Comparison of ENCODE assay signal across 8 cellular contexts in genomic region chr17:29322363-29322762, GRCh38.
"Had no signal": no experiment of that assay in that cellular context is flagged by ENCODE, and none has a peak within 500 bp of the region (broad histone marks: within the 10 kb centered on the region; RNA-seq: fewer than 3 reads in every experiment).

No MANE protein-coding gene starts in this region.

- ATAC-seq: GM12878 had no signal

- DNase-seq: GDM1, GF-D8 had no signal

- H3K4me3 ChIP-seq: GM12878 had no signal

- FAIRE-seq: G401.6, GM12878, GM12891, GM12892, GM18507, GM19239 had no signal
